ENCODE assay signal across 25 cellular contexts in the genomic region with DNA sequence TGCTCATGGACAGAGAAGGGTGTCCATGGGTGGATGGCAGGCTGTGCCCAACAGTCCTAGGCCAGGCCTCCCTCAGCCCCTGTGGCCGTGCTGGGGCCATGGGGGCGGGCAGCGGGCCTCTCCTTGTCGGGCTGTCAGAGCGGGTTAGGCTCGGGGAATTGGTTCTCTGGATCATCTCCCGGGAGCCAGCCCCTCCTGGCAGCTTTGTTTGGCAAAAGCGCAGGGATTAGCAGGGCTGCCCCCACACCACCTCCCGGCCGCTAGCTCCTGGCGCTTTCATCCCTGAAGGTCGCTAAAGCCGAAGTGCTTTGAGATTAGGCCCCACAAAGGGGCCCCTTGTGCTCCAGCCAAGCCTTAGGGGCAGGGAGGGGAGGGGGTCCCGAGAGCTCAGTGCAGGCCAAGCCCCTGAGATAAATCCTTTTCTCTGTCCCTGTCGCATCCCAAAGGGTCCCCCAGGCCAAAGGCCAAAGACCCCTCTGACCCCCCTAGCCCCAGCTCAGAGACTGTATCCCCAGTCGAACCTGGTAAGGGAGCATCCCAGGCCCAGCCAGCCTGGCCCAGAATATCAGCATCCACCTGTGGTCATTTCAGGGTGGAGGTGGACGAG. TPM values are rescaled to one million over a fixed set of nuclear protein-coding genes. Genes with fewer than 3 reads are reported as not detected.
DNase-seq lines count a peak whose midpoint lies in the region; ATAC-seq, FAIRE-seq and TF ChIP-seq lines count a peak whose summit lies in the region.
"Had no signal": no experiment of that assay in that cellular context is flagged by ENCODE, and none has a peak within 500 bp of the region (broad histone marks: within the 10 kb centered on the region; RNA-seq: fewer than 3 reads in every experiment).

No MANE protein-coding gene starts in this region.

- TF ChIP-seq CTCF in H1 (IDR thresholded peaks at IDR 0.05; ENCODE audit: control extremely low read depth in 1 of 3, insufficient read depth in 1 of 3, low read depth in 1 of 3, low read length in 3 of 3), result no peak
- no peak for TF ChIP-seq CTCF in neural progenitor cell (IDR thresholded peaks at IDR 0.05)
- no peak for TF ChIP-seq CTCF in spleen (IDR thresholded peaks at IDR 0.05 in 8 of 11, conservative IDR thresholded peaks at IDR 0.05 in 3 of 11)
- TF ChIP-seq CTCF in smooth muscle cell (IDR thresholded peaks at IDR 0.05; ENCODE audit: borderline replicate concordance, insufficient read depth, poor library complexity, severe bottlenecking), result no peak

- no peak overlapping the region for H2BK120ac ChIP-seq in H1 (replicated peaks; ENCODE audit: low read depth, low read length)

- H4K5ac ChIP-seq in H1 (ENCODE audit: insufficient read length, low read depth, low read length), result no peak overlapping the region

- H2BK5ac ChIP-seq in H1 (ENCODE audit: low read depth, low read length), result no peak overlapping the region

- peaks cover 3 to 14% (median 10%) of the 10 kb centered on the region in 4 experiments for H3K4me1 ChIP-seq in H1 (replicated peaks in 1 of 4; ENCODE audit: control insufficient read depth in 3 of 4, insufficient read depth in 4 of 4, low read length in 3 of 4)
- peaks cover 26% of the 10 kb centered on the region for H3K4me1 ChIP-seq in neural progenitor cell
- H3K4me1 ChIP-seq in spleen, result peaks cover 0 to 12% (median 0%) of the 10 kb centered on the region in 6 donors
- peaks cover 16% of the 10 kb centered on the region for H3K4me1 ChIP-seq in smooth muscle cell (ENCODE audit: low read depth)

- POLR2A ChIA-PET in H1 (lab: Charles Lee; ENCODE audit: partially characterized antibody), result interaction anchor here (1.0 to 1.6 kb wide), 6 partner anchors 9 to 32 kb away, joined by 3 to 6 read pairs (median 3); no protein-coding TSS in a partner anchor

- H3K9me3 ChIP-seq in H1 (ENCODE audit: insufficient read depth in 2 of 2, low read depth in 1 of 2, low read length in 1 of 2) (no peaks in the 10 kb centered on the region), neural progenitor cell (ENCODE audit: low read depth) (no peaks in the 10 kb centered on the region), spleen (no peaks in the 10 kb centered on the region), smooth muscle cell (replicated peaks; ENCODE audit: low read depth) (no peaks in the 10 kb centered on the region)
- H3K9me3 ChIP-seq: BLaER1, MG63 had no signal

- H3K27ac Mint-ChIP-seq in neural progenitor cell, result no peak overlapping the region
- no peak overlapping the region for H3K27ac Mint-ChIP-seq in activated naive CD8-positive, alpha-beta T cell treated with anti-CD3 and anti-CD28 coated beads for 36 hours
- H3K27ac Mint-ChIP-seq: CD4-positive, alpha-beta T cell had no signal

- peak overlapping the region; percentile 95; the same call in 1 of the 2 replicates for H2BK15ac ChIP-seq in H1 (ENCODE audit: low read length)

- H3K4me2 ChIP-seq in H1 (ENCODE audit: insufficient read depth in 1 of 2, low read depth in 2 of 2, low read length in 2 of 2), result peak overlapping the region; percentile 26 to 35; a peak in 2 of 4 replicates
- H3K4me2 ChIP-seq in neural progenitor cell, result peak overlapping the region; percentile 62
- H3K4me2 ChIP-seq in smooth muscle cell, result no peak overlapping the region
- H3K4me2 ChIP-seq: BLaER1 had no signal

- H3K27me3 ChIP-seq in H1 (replicated peaks in 1 of 4; ENCODE audit: control insufficient read depth in 3 of 4, extremely low read depth in 1 of 4, insufficient read depth in 3 of 4, low read length in 3 of 4) (peaks cover 10 to 75% (median 64%) of the 10 kb centered on the region in 4 experiments), neural progenitor cell (peaks cover 100% of the 10 kb centered on the region), spleen (replicated peaks in 1 of 7) (peaks cover 0 to 93% (median 11%) of the 10 kb centered on the region in 7 donors), smooth muscle cell (ENCODE audit: low read depth) (peaks cover 65% of the 10 kb centered on the region)
- H3K27me3 ChIP-seq: MG63 had no signal

- no peak overlapping the region for H3K4me3 Mint-ChIP-seq in neural progenitor cell
- no peak overlapping the region for H3K4me3 Mint-ChIP-seq in activated naive CD8-positive, alpha-beta T cell treated with anti-CD3 and anti-CD28 coated beads for 36 hours
- H3K4me3 Mint-ChIP-seq: CD4-positive, alpha-beta T cell had no signal

- no peak overlapping the region for H2BK20ac ChIP-seq in H1 (ENCODE audit: low read length)

- 46% methylated on average over 17 of the region's 17 CpGs; no CpG with 5 or more reads in 1 of the 2 experiments for WGBS in H1 (ENCODE audit: extremely low coverage in 1 of 2, insufficient coverage in 1 of 2, insufficient read length in 1 of 2, insufficient replicate concordance in 2 of 2, low coverage in 1 of 2, low lambda C conversion rate in 2 of 2, missing lambda C conversion rate in 1 of 2), 2 experiments
- WGBS in spleen, 5 donors, result 52 to 77% (median 62%) methylated on average over 11 to 17 of the region's 17 CpGs
- 50% methylated on average over 16 of the region's 17 CpGs for WGBS in smooth muscle cell (ENCODE audit: low lambda C conversion rate)

- no peaks in the 10 kb centered on the region for H3K36me3 Mint-ChIP-seq in neural progenitor cell
- H3K36me3 Mint-ChIP-seq in activated naive CD8-positive, alpha-beta T cell treated with anti-CD3 and anti-CD28 coated beads for 36 hours, result no peaks in the 10 kb centered on the region

- no peaks in the 10 kb centered on the region for H3K23me2 ChIP-seq in H1 (ENCODE audit: low read depth, low read length)

- TF ChIP-seq EP300 in H1 (IDR thresholded peaks at IDR 0.05; ENCODE audit: borderline replicate concordance in 1 of 2, low read depth in 2 of 2, low read length in 2 of 2), result no peak

- H2AFZ ChIP-seq in H1 (ENCODE audit: low read length), result no peak overlapping the region
- no peak overlapping the region for H2AFZ ChIP-seq in neural progenitor cell (replicated peaks)
- H2AFZ ChIP-seq in smooth muscle cell (ENCODE audit: low read depth), result no peak overlapping the region

- H3K4me1 Mint-ChIP-seq in neural progenitor cell, result peaks cover 28% of the 10 kb centered on the region
- no peaks in the 10 kb centered on the region for H3K4me1 Mint-ChIP-seq in activated naive CD8-positive, alpha-beta T cell treated with anti-CD3 and anti-CD28 coated beads for 36 hours

- H3K79me2 ChIP-seq in H1 (ENCODE audit: control insufficient read depth in 1 of 2, insufficient read depth in 2 of 2, low read length in 2 of 2) (no peaks in the 10 kb centered on the region), neural progenitor cell (ENCODE audit: low read depth) (no peaks in the 10 kb centered on the region), smooth muscle cell (ENCODE audit: low read depth) (no peaks in the 10 kb centered on the region)

- peak overlapping the region; percentile 64 for H4K8ac ChIP-seq in H1 (ENCODE audit: extremely low read depth, insufficient read depth, low read length)

- H4K20me1 ChIP-seq in H1 (replicated peaks in 1 of 2; ENCODE audit: control insufficient read depth in 1 of 2, insufficient read depth in 2 of 2, low read length in 2 of 2), result peaks cover 2 to 3% of the 10 kb centered on the region in 2 experiments
- peaks cover 67% of the 10 kb centered on the region for H4K20me1 ChIP-seq in neural progenitor cell (ENCODE audit: low read depth)
- H4K20me1 ChIP-seq in smooth muscle cell (ENCODE audit: low read depth), result no peaks in the 10 kb centered on the region
- H4K20me1 ChIP-seq: BLaER1 had no signal

- H3K27ac ChIP-seq in H1 (ENCODE audit: low read depth, low read length) (no peak overlapping the region), neural progenitor cell (no peak overlapping the region), spleen (no peak overlapping the region), smooth muscle cell (ENCODE audit: low read depth) (no peak overlapping the region)
- H3K27ac ChIP-seq: 22Rv1, BLaER1, RWPE1 had no signal

- H2BK12ac ChIP-seq in H1 (ENCODE audit: low read depth, low read length), result peak overlapping the region; percentile 60; the same call in 1 of the 2 replicates

- TF ChIP-seq RAD21 in H1 (IDR thresholded peaks at IDR 0.05 in 1 of 2, conservative IDR thresholded peaks at IDR 0.05 in 1 of 2; ENCODE audit: low read depth in 2 of 2, low read length in 2 of 2), result no peak

- H3K9ac ChIP-seq in H1 (replicated peaks in 1 of 4; ENCODE audit: extremely low read depth in 1 of 4, low read depth in 3 of 4, low read length in 3 of 4) (no peak overlapping the region), neural progenitor cell (no peak overlapping the region), smooth muscle cell (ENCODE audit: low read depth) (no peak overlapping the region)
- H3K9ac ChIP-seq: BLaER1 had no signal

- peaks cover 63% of the 10 kb centered on the region for H3K27me3 Mint-ChIP-seq in neural progenitor cell (ENCODE audit: insufficient read depth, low read depth)
- peaks cover 48% of the 10 kb centered on the region for H3K27me3 Mint-ChIP-seq in activated naive CD8-positive, alpha-beta T cell treated with anti-CD3 and anti-CD28 coated beads for 36 hours

- no peak overlapping the region for H3K4me3 ChIP-seq in H1 (ENCODE audit: extremely low read depth in 1 of 4, insufficient read depth in 2 of 4, low read depth in 3 of 4, low read length in 4 of 4)
- H3K4me3 ChIP-seq in neural progenitor cell, result no peak overlapping the region
- no peak overlapping the region for H3K4me3 ChIP-seq in spleen
- no peak overlapping the region for H3K4me3 ChIP-seq in smooth muscle cell
- H3K4me3 ChIP-seq: BLaER1, K562, MG63 had no signal

- no peak overlapping the region for H3K4ac ChIP-seq in H1 (replicated peaks; ENCODE audit: insufficient read length, low read depth, low read length)

- peak; percentile 2 for DNase-seq in Right ventricle myocardium inferior (ENCODE audit: missing footprints)
- no peak for DNase-seq in cardiac septum (ENCODE audit: low spot score)
- no peak for DNase-seq in H1 (ENCODE audit: low read depth in 1 of 2, low spot score in 2 of 2)
- peak; percentile 94 for DNase-seq in neural progenitor cell (ENCODE audit: low spot score)
- DNase-seq in spleen, result peak; percentile 41
- DNase-seq in smooth muscle cell (lab: John Stamatoyannopoulos, UW; ENCODE audit: unreplicated experiment), result no peak
- DNase-seq in activated naive CD8-positive, alpha-beta T cell treated with anti-CD3 and anti-CD28 coated beads for 36 hours, result no peak
- no peak for DNase-seq in stimulated activated CD4-positive, alpha-beta T cell treated with anti-CD3 and anti-CD28 coated beads, Interleukin-2, amount 100 ng/mL, for 24 hours
- DNase-seq: ACHN; CD4-positive, alpha-beta T cell; COR-L47; DMS79 treated with DMSO at 0.1 percent for 48 hours; MG63; NCI-H1417 treated with DMSO at 0.1 percent for 48 hours; NCI-H1930; NCI-H2227 treated with DMSO at 0.1 percent for 48 hours; NCI-H510A; NK-92 treated with Interleukin-12 subunit alpha and Interleukin-12 subunit beta, amount 100 ng/mL, for 24 hours; SIG-M5 had no signal

- no peak for FAIRE-seq in H1 (lab: Jason Lieb, UNC)
- FAIRE-seq: GM12892, K562 had no signal

- 0 out of 2 replicates have a peak overlapping the region, but pooled peaks have one; percentile 58 for H2AK5ac ChIP-seq in H1 (ENCODE audit: low read depth, low read length)

- H3K23ac ChIP-seq in H1 (ENCODE audit: insufficient read length), result no peak overlapping the region

- TF ChIP-seq POLR2A in H1 (IDR thresholded peaks at IDR 0.05; ENCODE audit: control extremely low read depth in 1 of 2, low read depth in 2 of 2, low read length in 2 of 2), result no peak
- TF ChIP-seq POLR2A in spleen (IDR thresholded peaks at IDR 0.05), result no peak

- H3K18ac ChIP-seq in H1 (ENCODE audit: extremely low read depth, low read length), result no peak overlapping the region; the same call in 1 of the 2 replicates

- ATAC-seq in Right ventricle myocardium inferior, result no peak
- ATAC-seq: K562 had no signal

- H3F3A ChIP-seq in neural progenitor cell (ENCODE audit: low read depth) (peaks cover 23% of the 10 kb centered on the region), smooth muscle cell (ENCODE audit: low read depth) (no peaks in the 10 kb centered on the region)

- H3K14ac ChIP-seq in H1 (ENCODE audit: insufficient read length), result no peak overlapping the region

- H3K36me3 ChIP-seq in H1 (ENCODE audit: control insufficient read depth in 2 of 4, insufficient read depth in 4 of 4, low read length in 3 of 4), result no peaks in the 10 kb centered on the region
- no peaks in the 10 kb centered on the region for H3K36me3 ChIP-seq in neural progenitor cell
- H3K36me3 ChIP-seq in spleen, result no peaks in the 10 kb centered on the region
- no peaks in the 10 kb centered on the region for H3K36me3 ChIP-seq in smooth muscle cell (ENCODE audit: low read depth)
- H3K36me3 ChIP-seq: BLaER1, MG63 had no signal

- intact Hi-C loops in Right ventricle myocardium inferior (cut with DNase I) (loop anchor here (5.0 kb wide), 2 partner anchors 47 to 247 kb away; no protein-coding TSS in a partner anchor), cardiac septum (cut with DNase I) (no loop called here), spleen (cut with DNase I; ENCODE audit: low total_unique reads) (no loop called here)

- no peaks in the 10 kb centered on the region for H3K9me3 Mint-ChIP-seq in neural progenitor cell
- no peaks in the 10 kb centered on the region for H3K9me3 Mint-ChIP-seq in activated naive CD8-positive, alpha-beta T cell treated with anti-CD3 and anti-CD28 coated beads for 36 hours
- H3K9me3 Mint-ChIP-seq: CD4-positive, alpha-beta T cell had no signal

- H3K79me1 ChIP-seq in H1 (ENCODE audit: low read depth, low read length), result no peaks in the 10 kb centered on the region

- CTCF ChIA-PET in H1 (lab: Charles Lee; ENCODE audit: partially characterized antibody), result interaction anchor here (0.6 to 35.6 kb wide), 21 partner anchors 9 to 211 kb away, joined by 3 to 1068 read pairs (median 4); a partner anchor contains a TSS

- H3K56ac ChIP-seq in H1 (replicated peaks; ENCODE audit: insufficient read length, low read depth, low read length), result no peak overlapping the region

- no peak overlapping the region for H4K91ac ChIP-seq in H1 (replicated peaks; ENCODE audit: insufficient read length, low read length)

RNA-seq across cellular contexts. Expression of a gene that starts 9.8 kb away (rescaled TPM):
- total RNA-seq in Right ventricle myocardium inferior (not detected), cardiac septum (not detected), neural progenitor cell (ENCODE audit: low replicate concordance) (0.06 and 0.56 TPM in 2 replicates), spleen (not detected), smooth muscle cell (not detected in 2 replicates)
- 0.30 TPM in 1 of 2 replicates, not detected in the other for total RNA-seq in H1 (2021; fragmentation: NEBNext Ultra II Directional; extraction: Animal tissue kit (Norgen Biotek cat#: 25700))
- polyA plus RNA-seq in H1 (2011; rRNA removed) (0.23 and 0.36 TPM in 2 replicates), spleen (not detected), smooth muscle cell (not detected in 2 replicates)
- polyA plus RNA-seq in H1 (2011; cell fraction: cytosol; rRNA removed), result 0.26 TPM
- polyA plus RNA-seq in H1 (2011; cell fraction: nucleus; rRNA removed), result 0.53 TPM
- polyA plus RNA-seq in H1 (2012, experiment 1 of 2), result 0.24 to 0.30 TPM (median 0.27 TPM) in 4 replicates
- 0.12 TPM for polyA plus RNA-seq in H1 (2012, experiment 2 of 2)
- 0.06 TPM for polyA plus RNA-seq in H1 (2013, experiment 1 of 2)
- polyA plus RNA-seq in H1 (2013, experiment 2 of 2), result 0.09 TPM
- polyA minus RNA-seq in H1 (2011; rRNA and poly(A)+ RNA removed), result 0.07 and 0.41 TPM in 2 replicates
- 0.51 TPM for polyA minus RNA-seq in H1 (2011; cell fraction: cytosol; rRNA and poly(A)+ RNA removed)
- polyA minus RNA-seq in H1 (2011; cell fraction: nucleus; rRNA and poly(A)+ RNA removed), result 0.20 TPM
- not detected for total RNA-seq in activated naive CD8-positive, alpha-beta T cell treated with anti-CD3 and anti-CD28 coated beads for 36 hours
- total RNA-seq: CD4-positive, alpha-beta T cell; LHCN-M2 had no signal

Comparison
In these comparisons a context has a peak if more than half of its experiments do, and no peak if none do; other contexts are left out.
1. DNase-seq: peak in Right ventricle myocardium inferior (single experiment), neural progenitor cell (single experiment) and spleen (single experiment); none in cardiac septum (single experiment), H1 (0 of 2), smooth muscle cell (single experiment), activated naive CD8-positive, alpha-beta T cell treated with anti-CD3 and anti-CD28 coated beads for 36 hours (single experiment) and stimulated activated CD4-positive, alpha-beta T cell treated with anti-CD3 and anti-CD28 coated beads, Interleukin-2, amount 100 ng/mL, for 24 hours (0 of 2).